In the genomic region with DNA sequence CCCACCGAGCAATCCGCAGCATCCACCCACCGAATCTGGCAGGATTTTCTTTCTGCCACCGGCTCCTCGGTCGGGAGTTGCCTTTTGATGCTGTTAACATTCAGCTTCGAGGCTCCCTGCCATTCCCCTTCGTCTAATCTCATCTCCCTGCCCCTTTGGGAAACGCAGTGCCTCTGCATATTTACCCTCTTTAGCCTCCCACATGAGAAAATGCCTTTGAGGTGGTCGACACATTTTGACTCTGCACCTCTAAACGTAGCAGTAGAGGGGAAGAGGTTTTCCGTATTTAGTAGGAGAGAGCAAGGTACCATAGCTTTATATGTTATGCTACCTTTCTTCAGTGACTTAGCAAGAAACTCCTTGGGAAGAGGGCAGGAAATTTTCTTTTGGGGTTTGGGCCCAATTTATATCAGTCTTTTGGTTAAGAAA, we compare ENCODE assay signal across 8 cellular contexts. TPM values are rescaled to one million over a fixed set of nuclear protein-coding genes. Genes with fewer than 3 reads are reported as not detected.
DNase-seq lines count a peak whose midpoint lies in the region; ATAC-seq, FAIRE-seq and TF ChIP-seq lines count a peak whose summit lies in the region.

No MANE protein-coding gene starts in this region.

- DNase-seq in NCI-H1694 treated with DMSO at 0.1 percent for 48 hours (lab: John Stamatoyannopoulos, UW), result peak; percentile 19
- DNase-seq in NCI-H1694 (lab: John Stamatoyannopoulos, UW), result no peak
- peak in 5 of 34 experiments; percentile 1 to 27 (median 6) for DNase-seq in T-cell
- DNase-seq in pons (ENCODE audit: low spot score), result peak; percentile 25
- DNase-seq in H54 (ENCODE audit: insufficient read length, low spot score), result no peak
- no peak for DNase-seq in NCI-H345 treated with DMSO at 0.1 percent for 48 hours (lab: John Stamatoyannopoulos, UW; ENCODE audit: unreplicated experiment)
- no peak for DNase-seq in germinal center (ENCODE audit: low spot score)

- H3K36me3 Mint-ChIP-seq in T-cell, result peaks cover 4% of the 10 kb centered on the region

- H3K4me1 ChIP-seq in esophagus (ENCODE audit: control insufficient read depth in 2 of 2, insufficient read depth in 2 of 2, low read length in 1 of 2), result no peaks in the 10 kb centered on the region

- H3K27ac Mint-ChIP-seq in T-cell, result peak overlapping the region; percentile 86 to 93

- WGBS in esophagus, 2 donors, result 0% methylated on average over 12 of the region's 12 CpGs

- peak overlapping the region; percentile 99 to 100 for H3K27ac ChIP-seq in esophagus (ENCODE audit: low read depth in 2 of 2, low read length in 1 of 2)

- H3K4me1 Mint-ChIP-seq in T-cell, result peaks cover 45 to 49% (median 49%) of the 10 kb centered on the region in 3 donors

- TF ChIP-seq POLR2A in H54 (IDR thresholded peaks at IDR 0.05; ENCODE audit: low read depth, low read length), result no peak

- no peak for FAIRE-seq in H54 (lab: Jason Lieb, UNC)

- H3K27me3 Mint-ChIP-seq in T-cell, result no peaks in the 10 kb centered on the region

- CTCF ChIA-PET in T-cell (lab: Charles Lee), result no interaction called here

- peak overlapping the region; percentile 83 to 91 for H3K4me3 ChIP-seq in esophagus (ENCODE audit: low read depth in 1 of 2, low read length in 2 of 2)

- H3K9me3 ChIP-seq in esophagus (ENCODE audit: control insufficient read depth in 2 of 2, insufficient read depth in 1 of 2, low read depth in 1 of 2, low read length in 1 of 2), result no peaks in the 10 kb centered on the region

- H3K27me3 ChIP-seq in esophagus (ENCODE audit: control insufficient read depth in 1 of 2, insufficient read depth in 2 of 2, low read length in 2 of 2), result no peaks in the 10 kb centered on the region

- peak overlapping the region; percentile 84 to 97 (median 95) for H3K4me3 Mint-ChIP-seq in T-cell

- POLR2A ChIA-PET in T-cell (lab: Charles Lee), result interaction anchor here (0.6 to 1.1 kb wide), 3 partner anchors 14 to 83 kb away, joined by 3 to 4 read pairs (median 4); a partner anchor contains a TSS

- no peaks in the 10 kb centered on the region for H3K9me3 Mint-ChIP-seq in T-cell

- no peaks in the 10 kb centered on the region for H3K36me3 ChIP-seq in esophagus (ENCODE audit: control insufficient read depth in 2 of 2, insufficient read depth in 2 of 2, low read length in 1 of 2)

- ATAC-seq in T-cell (replicated peaks in 1 of 4), result no peak

RNA-seq across cellular contexts. Expression of a gene that starts 1.2 kb away (rescaled TPM):
- 100 to 1,000 TPM; 113 to 133 (median 122) TPM for total RNA-seq in T-cell
- 10 to 100 TPM; 36.6 to 40.7 TPM for polyA plus RNA-seq in esophagus

Comparison
In these comparisons a context has a peak if more than half of its experiments do, and no peak if none do; other contexts are left out.
1. DNase-seq: peak in NCI-H1694 treated with DMSO at 0.1 percent for 48 hours (single experiment) and pons (single experiment); none in NCI-H1694 (single experiment), H54 (single experiment), NCI-H345 treated with DMSO at 0.1 percent for 48 hours (single experiment) and germinal center (single experiment).